Comparison of ENCODE assay signal across 13 cellular contexts in the genomic region with DNA sequence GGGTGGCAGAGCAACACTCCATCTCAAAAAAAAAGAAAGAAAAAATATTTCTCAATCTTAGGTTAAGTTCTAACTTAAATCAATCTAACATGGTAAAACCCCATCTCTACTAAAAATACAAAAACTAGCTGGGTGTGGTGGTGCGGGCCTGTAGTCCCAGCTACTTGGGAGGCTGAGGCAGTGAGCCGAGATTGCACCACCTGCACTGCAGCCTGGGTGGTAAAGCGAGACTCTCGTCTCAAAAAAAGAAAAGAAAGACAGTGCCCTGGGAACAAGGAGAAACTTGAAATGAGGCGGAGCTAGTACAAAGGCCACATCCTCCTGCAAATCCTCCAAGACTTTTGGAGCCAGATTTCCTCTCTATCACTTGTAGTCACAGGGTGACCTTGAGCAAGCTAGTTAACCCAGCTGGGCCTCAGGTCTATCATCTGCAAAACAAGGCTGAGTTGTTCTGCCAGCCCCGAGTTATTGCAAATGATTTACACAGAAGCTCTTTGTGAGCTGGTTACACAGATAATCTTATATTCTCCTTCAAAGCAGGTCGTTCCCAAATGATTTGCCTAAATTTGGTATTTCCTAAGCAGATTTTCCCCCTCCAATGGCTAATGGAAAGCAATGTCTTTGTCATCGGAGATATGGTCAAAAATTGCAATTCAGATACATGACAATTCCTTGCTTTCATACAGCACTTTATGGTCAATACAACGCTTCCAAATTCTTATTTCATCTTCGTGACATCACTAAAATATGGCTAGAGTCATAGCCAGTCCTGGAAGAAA. TPM values are rescaled to one million over a fixed set of nuclear protein-coding genes. Genes with fewer than 3 reads are reported as not detected.
DNase-seq lines count a peak whose midpoint lies in the region; ATAC-seq, FAIRE-seq and TF ChIP-seq lines count a peak whose summit lies in the region.
"Had no signal": no experiment of that assay in that cellular context is flagged by ENCODE, and none has a peak within 500 bp of the region (broad histone marks: within the 10 kb centered on the region; RNA-seq: fewer than 3 reads in every experiment).

No MANE protein-coding gene starts in this region.

- peaks cover 10% of the 10 kb centered on the region for H3K36me3 Mint-ChIP-seq in activated naive CD4-positive, alpha-beta T cell treated with anti-CD3 and anti-CD28 coated beads for 36 hours (ENCODE audit: low read depth)
- H3K36me3 Mint-ChIP-seq in T-cell: peaks cover 15% of the 10 kb centered on the region

- H3K4me3 Mint-ChIP-seq in activated naive CD4-positive, alpha-beta T cell treated with anti-CD3 and anti-CD28 coated beads for 36 hours: peak overlapping the region; percentile 66
- H3K4me3 Mint-ChIP-seq in T-cell: peak overlapping the region; percentile 64 to 80 (median 69)

- FAIRE-seq in endothelial cell of umbilical vein (lab: Jason Lieb, UNC): peak; percentile 24

- H3K79me2 ChIP-seq in endothelial cell of umbilical vein (ENCODE audit: control insufficient read depth, insufficient read depth, low read length): peaks cover 18% of the 10 kb centered on the region

- H3K4me2 ChIP-seq in endothelial cell of umbilical vein (ENCODE audit: insufficient read depth, low read length) (no peak overlapping the region), skeletal muscle satellite cell (ENCODE audit: low read length) (peak overlapping the region; percentile 83)

- H3K27ac Mint-ChIP-seq in activated naive CD4-positive, alpha-beta T cell treated with anti-CD3 and anti-CD28 coated beads for 36 hours: no peak overlapping the region
- no peak overlapping the region for H3K27ac Mint-ChIP-seq in T-cell

- no TSS peak for BruUV-seq in endothelial cell of umbilical vein (replicated peaks; lab: Mats Ljungman, UMichigan)

- H3K4me3 ChIP-seq in endothelial cell of umbilical vein (replicated peaks in 1 of 3; ENCODE audit: insufficient read depth in 1 of 3, low read depth in 1 of 3, low read length in 3 of 3) (no peak overlapping the region), skeletal muscle satellite cell (ENCODE audit: low read length) (peak overlapping the region; percentile 83), BE2C (ENCODE audit: low read depth, low read length) (no peak overlapping the region; the same call in 1 of the 2 replicates)

- H3K27ac ChIP-seq in endothelial cell of umbilical vein (ENCODE audit: insufficient read depth, low read depth, low read length): no peak overlapping the region

- POLR2A ChIA-PET in T-cell (lab: Charles Lee): interaction anchor here in 1 of 2 donors (0.5 kb wide), 1 partner anchor 134 kb away, joined by 6 read pairs; no protein-coding TSS in a partner anchor
- POLR2A ChIA-PET in endothelial cell of umbilical vein (lab: Charles Lee): interaction anchor here (0.6 kb wide), 1 partner anchor 162 kb away, joined by 3 read pairs; no protein-coding TSS in a partner anchor

- DNase-seq in activated naive CD4-positive, alpha-beta T cell treated with anti-CD3 and anti-CD28 coated beads for 36 hours: no peak
- no peak for DNase-seq in activated naive CD4-positive, alpha-beta T cell treated with anti-CD3 and anti-CD28 coated beads, Interleukin-2, amount 50 U/mL, for 16 hours
- no peak for DNase-seq in T-cell
- no peak for DNase-seq in endothelial cell of umbilical vein (ENCODE audit: low read depth, low spot score)
- no peak for DNase-seq in NCI-H1092 treated with DMSO at 0.1 percent for 48 hours (lab: John Stamatoyannopoulos, UW)
- DNase-seq in BE2C: no peak
- DNase-seq: activated effector memory CD4-positive, alpha-beta T cell treated with Interleukin-2 at 50 U/mL for 16 hours; C1 segment of cervical spinal cord; NCI-H446 treated with DMSO at 0.1 percent for 48 hours; SW 1271 had no signal

- intact Hi-C loops in activated naive CD4-positive, alpha-beta T cell treated with anti-CD3 and anti-CD28 coated beads for 36 hours (cut with micrococcal nuclease): loop anchor here (5.0 kb wide), 2 partner anchors 165 to 340 kb away; partner anchors contain the start of genes LGALS1 and PLA2G6
- intact Hi-C loops in endothelial cell of umbilical vein (cut with micrococcal nuclease): no loop called here

- H3K4me1 Mint-ChIP-seq in activated naive CD4-positive, alpha-beta T cell treated with anti-CD3 and anti-CD28 coated beads for 36 hours (ENCODE audit: low read depth): peaks cover 18% of the 10 kb centered on the region
- H3K4me1 Mint-ChIP-seq in T-cell: peaks cover 10 to 19% (median 14%) of the 10 kb centered on the region in 3 donors

- no peaks in the 10 kb centered on the region for H3K9me1 ChIP-seq in endothelial cell of umbilical vein (replicated peaks; ENCODE audit: control insufficient read depth, extremely low read depth, insufficient read depth, low read length)

- no peak for ATAC-seq in T-cell (replicated peaks in 1 of 4)
- no peak for ATAC-seq in GM19351 (IDR thresholded peaks at IDR 0.05; ENCODE audit: unreplicated experiment)

- H3K9ac ChIP-seq in endothelial cell of umbilical vein (replicated peaks; ENCODE audit: extremely low read depth, insufficient read depth, low read length) (no peak overlapping the region), skeletal muscle satellite cell (ENCODE audit: low read depth, low read length) (no peak overlapping the region)

- H3K4me1 ChIP-seq in endothelial cell of umbilical vein (ENCODE audit: control insufficient read depth, extremely low read depth, insufficient read depth, low read length) (peaks cover 7% of the 10 kb centered on the region), skeletal muscle satellite cell (ENCODE audit: control insufficient read depth, insufficient read depth, low read length) (peaks cover 7% of the 10 kb centered on the region), BE2C (0 out of 2 replicates have a peak, but pooled peaks cover 2% of the 10 kb centered on the region)

- H3K9me3 Mint-ChIP-seq in activated naive CD4-positive, alpha-beta T cell treated with anti-CD3 and anti-CD28 coated beads for 36 hours: no peaks in the 10 kb centered on the region
- H3K9me3 Mint-ChIP-seq in T-cell: no peaks in the 10 kb centered on the region

- no peaks in the 10 kb centered on the region for H3K27me3 ChIP-seq in endothelial cell of umbilical vein (ENCODE audit: control insufficient read depth in 2 of 2, insufficient read depth in 2 of 2, low read length in 2 of 2)
- no peaks in the 10 kb centered on the region for H3K27me3 ChIP-seq in skeletal muscle satellite cell (ENCODE audit: control insufficient read depth, insufficient read depth, low read length)
- no peaks in the 10 kb centered on the region for H3K27me3 ChIP-seq in BE2C

- dilution Hi-C loops in endothelial cell of umbilical vein (cut with MboI; ENCODE audit: extremely low pct_ligation_motif_present, low sequenced_read_pairs): no loop called here

- H4K20me1 ChIP-seq in endothelial cell of umbilical vein (replicated peaks; ENCODE audit: control insufficient read depth, extremely low read depth, insufficient read depth, low read length): peaks cover 2% of the 10 kb centered on the region

- TF ChIP-seq CTCF in endothelial cell of umbilical vein (IDR thresholded peaks at IDR 0.05; ENCODE audit: extremely low read depth in 1 of 2, insufficient read depth in 1 of 2, low read depth in 1 of 2, low read length in 2 of 2): no peak
- TF ChIP-seq CTCF in BE2C (IDR thresholded peaks at IDR 0.05; ENCODE audit: low read depth, low read length): no peak

- no peak overlapping the region for H2AFZ ChIP-seq in endothelial cell of umbilical vein (ENCODE audit: low read depth, low read length)

- peaks cover 8 to 11% of the 10 kb centered on the region in 2 experiments for H3K36me3 ChIP-seq in endothelial cell of umbilical vein (ENCODE audit: control insufficient read depth in 2 of 2, extremely low read depth in 1 of 2, insufficient read depth in 2 of 2, low read length in 2 of 2)
- peaks cover 15% of the 10 kb centered on the region for H3K36me3 ChIP-seq in skeletal muscle satellite cell (ENCODE audit: insufficient read depth, low read length)
- H3K36me3 ChIP-seq in BE2C: peaks cover 29% of the 10 kb centered on the region

- CTCF ChIA-PET in activated naive CD4-positive, alpha-beta T cell treated with anti-CD3 and anti-CD28 coated beads for 36 hours (lab: Charles Lee): interaction anchor here (0.5 to 1.5 kb wide), 3 partner anchors 21 to 33 kb away, joined by 3 to 4 read pairs (median 3); no protein-coding TSS in a partner anchor
- CTCF ChIA-PET in T-cell (lab: Charles Lee): interaction anchor here in 1 of 2 donors (0.9 kb wide), 1 partner anchor 21 kb away, joined by 4 read pairs; no protein-coding TSS in a partner anchor
- CTCF ChIA-PET in endothelial cell of umbilical vein (lab: Charles Lee): interaction anchor here (1.0 to 2.4 kb wide), 2 partner anchors 21 to 25 kb away, joined by 6 to 11 read pairs; no protein-coding TSS in a partner anchor

- TF ChIP-seq POLR2A in endothelial cell of umbilical vein (IDR thresholded peaks at IDR 0.05; ENCODE audit: low read depth, low read length): no peak

- H3K27me3 Mint-ChIP-seq in activated naive CD4-positive, alpha-beta T cell treated with anti-CD3 and anti-CD28 coated beads for 36 hours (ENCODE audit: low read depth): no peaks in the 10 kb centered on the region
- H3K27me3 Mint-ChIP-seq in T-cell: no peaks in the 10 kb centered on the region

- H3K9me3 ChIP-seq in endothelial cell of umbilical vein (replicated peaks; ENCODE audit: control insufficient read depth, insufficient read depth, low read length): no peaks in the 10 kb centered on the region
- no peaks in the 10 kb centered on the region for H3K9me3 ChIP-seq in skeletal muscle satellite cell (replicated peaks; ENCODE audit: low read length)
- H3K9me3 ChIP-seq in BE2C: no peaks in the 10 kb centered on the region

RNA-seq across cellular contexts. Expression of gene ANKRD54, which starts 1.9 kb away (rescaled TPM):
- 10 to 100 TPM; 13.5 to 15.6 TPM for total RNA-seq in activated naive CD4-positive, alpha-beta T cell treated with anti-CD3 and anti-CD28 coated beads for 36 hours
- total RNA-seq in T-cell: 10 to 100 TPM; 19.9 to 29.7 (median 25.9) TPM
- 25.5 and 26.0 TPM in 2 replicates for total RNA-seq in endothelial cell of umbilical vein
- polyA plus RNA-seq in endothelial cell of umbilical vein: 26.7 and 40.0 TPM in 2 replicates
- 25.3 and 27.1 TPM in 2 replicates for polyA plus RNA-seq in endothelial cell of umbilical vein (2011; cell fraction: cytosol; rRNA removed)
- 34.0 and 37.4 TPM in 2 replicates for polyA plus RNA-seq in endothelial cell of umbilical vein (2011; cell fraction: nucleus; rRNA removed)
- 14.4 and 16.2 TPM in 2 replicates for polyA plus RNA-seq in endothelial cell of umbilical vein (2012)
- polyA minus RNA-seq in endothelial cell of umbilical vein: 13.3 and 16.9 TPM in 2 replicates
- polyA minus RNA-seq in endothelial cell of umbilical vein (2011; cell fraction: cytosol; rRNA and poly(A)+ RNA removed): 17.3 TPM
- 9.4 and 9.6 TPM in 2 replicates for polyA minus RNA-seq in endothelial cell of umbilical vein (2011; cell fraction: nucleus; rRNA and poly(A)+ RNA removed)
- 20.5 and 41.9 TPM in 2 replicates for total RNA-seq in skeletal muscle satellite cell (2012; rRNA removed)
- 95.5 TPM for polyA plus RNA-seq in BE2C (2012; ENCODE audit: insufficient read depth, insufficient read length, low read depth)

RNA-seq across cellular contexts. Expression of gene EIF3L, which starts 7.0 kb away (rescaled TPM):
- 100 to 1,000 TPM; 776 to 797 TPM for total RNA-seq in activated naive CD4-positive, alpha-beta T cell treated with anti-CD3 and anti-CD28 coated beads for 36 hours
- total RNA-seq in T-cell (100 to 1,000 TPM; 428 to 516 (median 483) TPM), endothelial cell of umbilical vein (442 and 479 TPM in 2 replicates)
- polyA plus RNA-seq in endothelial cell of umbilical vein: 601 and 647 TPM in 2 replicates
- polyA plus RNA-seq in endothelial cell of umbilical vein (2011; cell fraction: cytosol; rRNA removed): 624 and 642 TPM in 2 replicates
- 261 and 274 TPM in 2 replicates for polyA plus RNA-seq in endothelial cell of umbilical vein (2011; cell fraction: nucleus; rRNA removed)
- polyA plus RNA-seq in endothelial cell of umbilical vein (2012): 656 and 666 TPM in 2 replicates
- polyA minus RNA-seq in endothelial cell of umbilical vein: 794 and 798 TPM in 2 replicates
- polyA minus RNA-seq in endothelial cell of umbilical vein (2011; cell fraction: cytosol; rRNA and poly(A)+ RNA removed): 217 TPM
- 110 and 171 TPM in 2 replicates for polyA minus RNA-seq in endothelial cell of umbilical vein (2011; cell fraction: nucleus; rRNA and poly(A)+ RNA removed)
- total RNA-seq in skeletal muscle satellite cell (2012; rRNA removed): 250 and 358 TPM in 2 replicates
- polyA plus RNA-seq in BE2C (2012; ENCODE audit: insufficient read depth, insufficient read length, low read depth): 332 TPM

RNA-seq across cellular contexts. Expression of gene GALR3, which starts 19.0 kb away (rescaled TPM):
- not detected for total RNA-seq in activated naive CD4-positive, alpha-beta T cell treated with anti-CD3 and anti-CD28 coated beads for 36 hours
- total RNA-seq in T-cell: not detected
- not detected in 2 replicates for total RNA-seq in endothelial cell of umbilical vein
- polyA plus RNA-seq in endothelial cell of umbilical vein: not detected in 2 replicates
- not detected in 2 replicates for polyA plus RNA-seq in endothelial cell of umbilical vein (2011; cell fraction: cytosol; rRNA removed)
- polyA plus RNA-seq in endothelial cell of umbilical vein (2011; cell fraction: nucleus; rRNA removed): not detected in 2 replicates
- not detected in 2 replicates for polyA plus RNA-seq in endothelial cell of umbilical vein (2012)
- 0.34 TPM in 1 of 2 replicates, not detected in the other for polyA minus RNA-seq in endothelial cell of umbilical vein
- polyA minus RNA-seq in endothelial cell of umbilical vein (2011; cell fraction: cytosol; rRNA and poly(A)+ RNA removed): not detected
- not detected in 2 replicates for polyA minus RNA-seq in endothelial cell of umbilical vein (2011; cell fraction: nucleus; rRNA and poly(A)+ RNA removed)
- not detected in 2 replicates for total RNA-seq in skeletal muscle satellite cell (2012; rRNA removed)
- not detected for polyA plus RNA-seq in BE2C (2012; ENCODE audit: insufficient read depth, insufficient read length, low read depth)
- total RNA-seq: posterior vena cava had no signal

RNA-seq across cellular contexts. Expression of gene GCAT, which starts 34.5 kb away (rescaled TPM):
- 10 to 100 TPM; 26.9 to 27.2 TPM for total RNA-seq in activated naive CD4-positive, alpha-beta T cell treated with anti-CD3 and anti-CD28 coated beads for 36 hours
- total RNA-seq in T-cell: 1 to 10 TPM; 1.2 to 3.5 (median 2.3) TPM
- 19.7 and 19.9 TPM in 2 replicates for total RNA-seq in endothelial cell of umbilical vein
- 19.7 and 24.4 TPM in 2 replicates for polyA plus RNA-seq in endothelial cell of umbilical vein
- polyA plus RNA-seq in endothelial cell of umbilical vein (2011; cell fraction: cytosol; rRNA removed): 14.5 and 16.7 TPM in 2 replicates
- polyA plus RNA-seq in endothelial cell of umbilical vein (2011; cell fraction: nucleus; rRNA removed): 11.3 and 14.8 TPM in 2 replicates
- 11.3 and 13.0 TPM in 2 replicates for polyA plus RNA-seq in endothelial cell of umbilical vein (2012)
- 10.5 and 11.2 TPM in 2 replicates for polyA minus RNA-seq in endothelial cell of umbilical vein
- 6.8 TPM for polyA minus RNA-seq in endothelial cell of umbilical vein (2011; cell fraction: cytosol; rRNA and poly(A)+ RNA removed)
- polyA minus RNA-seq in endothelial cell of umbilical vein (2011; cell fraction: nucleus; rRNA and poly(A)+ RNA removed): 2.5 and 3.3 TPM in 2 replicates
- 31.7 and 46.1 TPM in 2 replicates for total RNA-seq in skeletal muscle satellite cell (2012; rRNA removed)
- 24.4 TPM for polyA plus RNA-seq in BE2C (2012; ENCODE audit: insufficient read depth, insufficient read length, low read depth)
